In genomic region chr1:235583511-235584001, GRCh38 we compare ENCODE assay signal across 16 cellular contexts.
A peak's percentile ranks its signal among the peaks of the same experiment; 100 is the strongest.
DNase-seq lines count a peak whose midpoint lies in the region; ATAC-seq and TF ChIP-seq lines count a peak whose summit lies in the region.
"Had no signal": no experiment of that assay in that cellular context is flagged by ENCODE, and none has a peak within 500 bp of the region (broad histone marks: within the 10 kb centered on the region; RNA-seq: fewer than 3 reads in every experiment).

No MANE protein-coding gene starts in this region.

- H3K4me1 ChIP-seq in A673 (ENCODE audit: insufficient read depth, low read length, poor library complexity, severe bottlenecking) (no peaks in the 10 kb centered on the region), lower lobe of right lung (no peaks in the 10 kb centered on the region)
- no peaks in the 10 kb centered on the region for H3K4me1 ChIP-seq in CD8-positive, alpha-beta T cell (ENCODE audit: insufficient read depth, low read length)
- H3K4me1 ChIP-seq: uterus had no signal

- peaks cover 3% of the 10 kb centered on the region for H3K27me3 Mint-ChIP-seq in brain
- H3K27me3 Mint-ChIP-seq in CD8-positive, alpha-beta T cell (ENCODE audit: low read depth) = peaks cover 13% of the 10 kb centered on the region

- H3K27ac ChIP-seq in A673 (ENCODE audit: low read depth, low read length, poor library complexity, severe bottlenecking) (no peak overlapping the region), lower lobe of right lung (no peak overlapping the region)
- no peak overlapping the region for H3K27ac ChIP-seq in CD8-positive, alpha-beta T cell (ENCODE audit: low read depth, low read length)
- H3K27ac ChIP-seq: uterus had no signal

- H3K27me3 ChIP-seq in A673 (replicated peaks; ENCODE audit: insufficient read depth, low read depth, low read length, poor library complexity) (no peaks in the 10 kb centered on the region), lower lobe of right lung (ENCODE audit: low read depth) (no peaks in the 10 kb centered on the region)
- H3K27me3 ChIP-seq in CD8-positive, alpha-beta T cell (ENCODE audit: insufficient read depth, low read length) = no peaks in the 10 kb centered on the region
- H3K27me3 ChIP-seq: uterus had no signal

- intact Hi-C loops in A673 (cut with micrococcal nuclease; ENCODE audit: unreplicated experiment) = no loop called here
- intact Hi-C loops in lower lobe of right lung (cut with DNase I) = no loop called here
- intact Hi-C loops in CD8-positive, alpha-beta T cell (cut with DNase I, micrococcal nuclease) = no loop called here

- peak overlapping the region in 2 of 5 experiments; percentile 38 to 48 for H3K4me3 Mint-ChIP-seq in brain
- H3K4me3 Mint-ChIP-seq in CD8-positive, alpha-beta T cell = no peak overlapping the region
- H3K4me3 Mint-ChIP-seq: activated CD4-positive, alpha-beta memory T cell treated with anti-CD3 and anti-CD28 coated beads for 36 hours; activated T-cell treated with anti-CD3 and anti-CD28 coated beads, Interleukin-2, amount 50 U/mL, for 72 hours; stimulated activated naive CD8-positive, alpha-beta T cell treated with anti-CD3 and anti-CD28 coated beads, Interleukin-15, amount 100 ng/mL, for 72 hours had no signal

- in situ Hi-C loops in GM13977 (cut with MboI; ENCODE audit: low pct_unique_long_range_greater_than_20kb, low sequenced_read_pairs, unreplicated experiment) = no loop called here

- no peaks in the 10 kb centered on the region for H3K4me1 Mint-ChIP-seq in brain
- H3K4me1 Mint-ChIP-seq in CD8-positive, alpha-beta T cell (ENCODE audit: low read depth) = no peaks in the 10 kb centered on the region
- H3K4me1 Mint-ChIP-seq: stimulated activated naive CD8-positive, alpha-beta T cell treated with anti-CD3 and anti-CD28 coated beads, Interleukin-15, amount 100 ng/mL, for 72 hours had no signal

- H3K27ac Mint-ChIP-seq in brain = peak overlapping the region in 3 of 5 experiments; percentile 15 to 98 (median 58)
- H3K27ac Mint-ChIP-seq in CD8-positive, alpha-beta T cell = no peak overlapping the region
- H3K27ac Mint-ChIP-seq: activated CD4-positive, alpha-beta memory T cell treated with anti-CD3 and anti-CD28 coated beads for 36 hours; activated T-cell treated with anti-CD3 and anti-CD28 coated beads, Interleukin-2, amount 50 U/mL, for 72 hours; stimulated activated naive CD8-positive, alpha-beta T cell treated with anti-CD3 and anti-CD28 coated beads, Interleukin-15, amount 100 ng/mL, for 72 hours had no signal

- peaks cover 9 to 35% (median 24%) of the 10 kb centered on the region in 5 experiments for H3K9me3 Mint-ChIP-seq in brain
- peaks cover 7% of the 10 kb centered on the region for H3K9me3 Mint-ChIP-seq in CD8-positive, alpha-beta T cell

- ATAC-seq in lower lobe of right lung (peak; percentile 66 to 77), HG03469 (IDR thresholded peaks at IDR 0.05; ENCODE audit: unreplicated experiment) (no peak)
- ATAC-seq in CD8-positive, alpha-beta T cell = no peak
- ATAC-seq: activated T-cell treated with anti-CD3 and anti-CD28 coated beads, Interleukin-2, amount 50 U/mL, for 72 hours; stimulated activated naive CD8-positive, alpha-beta T cell treated with anti-CD3 and anti-CD28 coated beads, Interleukin-15, amount 100 ng/mL, for 72 hours had no signal

- TF ChIP-seq CTCF in A673 (conservative IDR thresholded peaks at IDR 0.05; ENCODE audit: low read depth, low read length) (peak; percentile 25), brain (conservative IDR thresholded peaks at IDR 0.05) (no peak), lower lobe of right lung (IDR thresholded peaks at IDR 0.05) (no peak), GM13977 (IDR thresholded peaks at IDR 0.05; ENCODE audit: extremely low read depth, insufficient read depth, missing control alignments) (no peak)
- TF ChIP-seq CTCF in CD8-positive, alpha-beta T cell (IDR thresholded peaks at IDR 0.05) = no peak

- peaks cover 74% of the 10 kb centered on the region for H3K36me3 Mint-ChIP-seq in brain
- no peaks in the 10 kb centered on the region for H3K36me3 Mint-ChIP-seq in CD8-positive, alpha-beta T cell
- H3K36me3 Mint-ChIP-seq: activated CD4-positive, alpha-beta memory T cell treated with anti-CD3 and anti-CD28 coated beads for 36 hours had no signal

- H3K4me3 ChIP-seq in A673 (ENCODE audit: low read depth, low read length, poor library complexity, severe bottlenecking) = no peak overlapping the region
- no peak overlapping the region for H3K4me3 ChIP-seq in lower lobe of right lung
- H3K4me3 ChIP-seq in CD8-positive, alpha-beta T cell (ENCODE audit: low read depth, low read length) = no peak overlapping the region
- H3K4me3 ChIP-seq: uterus had no signal

- DNase-seq in A673 (ENCODE audit: low spot score) (no peak), HuH-7 (ENCODE audit: low spot score) (peak; percentile 37), lower lobe of right lung (no peak), NCI-H146 treated with DMSO at 0.1 percent for 48 hours (lab: John Stamatoyannopoulos, UW; ENCODE audit: unreplicated experiment) (no peak), GM13977 (ENCODE audit: low spot score) (no peak)
- DNase-seq in CD8-positive, alpha-beta T cell = no peak
- DNase-seq: activated CD4-positive, alpha-beta memory T cell treated with anti-CD3 and anti-CD28 coated beads for 36 hours; activated T-cell treated with anti-CD3 and anti-CD28 coated beads, Interleukin-2, amount 50 U/mL, for 72 hours; COR-L47; NCI-H2107; NCI-H69; stimulated activated CD4-positive, alpha-beta T cell treated with anti-CD3 and anti-CD28 coated beads, Interleukin-15, amount 100 ng/mL, for 24 hours; stimulated activated naive CD8-positive, alpha-beta T cell treated with anti-CD3 and anti-CD28 coated beads, Interleukin-15, amount 100 ng/mL, for 72 hours; uterus had no signal

- H3K9me3 ChIP-seq in A673 (ENCODE audit: low read depth, low read length, poor library complexity, severe bottlenecking) = no peaks in the 10 kb centered on the region
- no peaks in the 10 kb centered on the region for H3K9me3 ChIP-seq in lower lobe of right lung
- no peaks in the 10 kb centered on the region for H3K9me3 ChIP-seq in CD8-positive, alpha-beta T cell (ENCODE audit: low read length)
- H3K9me3 ChIP-seq: uterus had no signal

- H3K36me3 ChIP-seq in A673 (ENCODE audit: insufficient read depth, low read length, poor library complexity, severe bottlenecking) (no peaks in the 10 kb centered on the region), lower lobe of right lung (no peaks in the 10 kb centered on the region)
- H3K36me3 ChIP-seq in CD8-positive, alpha-beta T cell (ENCODE audit: insufficient read depth, low read length) = no peaks in the 10 kb centered on the region
- H3K36me3 ChIP-seq: uterus had no signal

- POLR2A ChIA-PET in A673 (lab: Charles Lee; ENCODE audit: low non-redundant PET) = no interaction called here
- POLR2A ChIA-PET in CD8-positive, alpha-beta T cell (lab: Charles Lee) = no interaction called here

- no TSS peak for BruUV-seq in A673 (replicated peaks; lab: Mats Ljungman, UMichigan)

- CTCF ChIA-PET in A673 (lab: Charles Lee) = no interaction called here
- CTCF ChIA-PET in CD8-positive, alpha-beta T cell (lab: Charles Lee) = interaction anchor here (0.9 kb wide), 1 partner anchor 17 kb away, joined by 3 read pairs; no protein-coding TSS in a partner anchor

Comparison
In these comparisons a context has a peak if more than half of its experiments do, and no peak if none do; other contexts are left out.
1. ATAC-seq: peak in lower lobe of right lung (2 of 2); none in HG03469 (single experiment) and CD8-positive, alpha-beta T cell (single experiment).